ENCODE assay signal across 1 cellular context in genomic region chr15:74369084-74369745, GRCh38.
A peak's percentile ranks its signal among the peaks of the same experiment; 100 is the strongest.
TF ChIP-seq lines count a peak whose summit lies in the region.

No MANE protein-coding gene starts in this region.

TF ChIP-seq in K562, 482 proteins besides CTCF, POLR2A, EP300 and RAD21 (continued from another document and continues in another):
- no peak for TF ChIP-seq RREB1 (CRISPR knock-in tag; IDR thresholded peaks at IDR 0.05)
- no peak for TF ChIP-seq SMARCA5 (IDR thresholded peaks at IDR 0.05)
- TF ChIP-seq MED1 (CRISPR knock-in tag; IDR thresholded peaks at IDR 0.05; ENCODE audit: borderline replicate concordance) = no peak
- TF ChIP-seq ZNF184 (CRISPR knock-in tag; IDR thresholded peaks at IDR 0.05) = no peak
- no peak for TF ChIP-seq ZNF232 (CRISPR knock-in tag; IDR thresholded peaks at IDR 0.05)
- no peak for TF ChIP-seq SP1 (CRISPR knock-in tag; IDR thresholded peaks at IDR 0.05)
- no peak for TF ChIP-seq BCL6 (CRISPR knock-in tag; IDR thresholded peaks at IDR 0.05)
- no peak for TF ChIP-seq ZNF274 (IDR thresholded peaks at IDR 0.05; ENCODE audit: borderline replicate concordance, low read depth, low read length)
- no peak for TF ChIP-seq HSF4 (CRISPR knock-in tag; IDR thresholded peaks at IDR 0.05; ENCODE audit: borderline replicate concordance)
- TF ChIP-seq TFE3 (CRISPR knock-in tag; IDR thresholded peaks at IDR 0.05) = no peak
- no peak for TF ChIP-seq ZNF511 (CRISPR knock-in tag; IDR thresholded peaks at IDR 0.05)
- no peak for TF ChIP-seq ZNF668 (CRISPR knock-in tag; IDR thresholded peaks at IDR 0.05)
- peak; percentile 91 for TF ChIP-seq ZNF584 (CRISPR knock-in tag; IDR thresholded peaks at IDR 0.05; ENCODE audit: low read depth)
- no peak for TF ChIP-seq PHB2 (IDR thresholded peaks at IDR 0.05; ENCODE audit: low read depth)
- no peak for TF ChIP-seq POLR2AphosphoS2 (IDR thresholded peaks at IDR 0.05; ENCODE audit: low read length)
- no peak for TF ChIP-seq ZFP30 (CRISPR knock-in tag; IDR thresholded peaks at IDR 0.05; ENCODE audit: borderline replicate concordance)
- no peak for TF ChIP-seq POLR3A (IDR thresholded peaks at IDR 0.05; ENCODE audit: borderline replicate concordance, extremely low read depth, insufficient read depth, insufficient read length)
- no peak for TF ChIP-seq NR2C2 (CRISPR knock-in tag; IDR thresholded peaks at IDR 0.05)
- peak; percentile 76; the same call in 1 of the 2 replicates for TF ChIP-seq NR2C2 (tag; IDR thresholded peaks at IDR 0.05)
- TF ChIP-seq TFAP4 (CRISPR knock-in tag; IDR thresholded peaks at IDR 0.05; ENCODE audit: borderline replicate concordance) = peak; percentile 15; the same call in 1 of the 2 replicates
- TF ChIP-seq ZNF395 (CRISPR knock-in tag; IDR thresholded peaks at IDR 0.05) = peak; percentile 44; the same call in 1 of the 2 replicates
- no peak for TF ChIP-seq GATAD2A (IDR thresholded peaks at IDR 0.05)
- TF ChIP-seq EHMT2 (IDR thresholded peaks at IDR 0.05) = no peak
- no peak for TF ChIP-seq ZBTB12 (CRISPR knock-in tag; IDR thresholded peaks at IDR 0.05)
- TF ChIP-seq ZNF41 (CRISPR knock-in tag; conservative IDR thresholded peaks at IDR 0.05) = no peak
- TF ChIP-seq MTA1 (IDR thresholded peaks at IDR 0.05; ENCODE audit: borderline replicate concordance) = no peak
- no peak for TF ChIP-seq GABPB1 (CRISPR knock-in tag; IDR thresholded peaks at IDR 0.05)
- 0 out of 2 replicates have a peak, but pooled peaks have one; percentile 12 for TF ChIP-seq ZNF589 (CRISPR knock-in tag; IDR thresholded peaks at IDR 0.05; ENCODE audit: low read depth)
- no peak for TF ChIP-seq SAFB2 (IDR thresholded peaks at IDR 0.05; ENCODE audit: borderline replicate concordance, low read depth, low read length, severe bottlenecking)
- TF ChIP-seq ELF4 (CRISPR knock-in tag; IDR thresholded peaks at IDR 0.05) = no peak
- TF ChIP-seq KAT8 (IDR thresholded peaks at IDR 0.05; ENCODE audit: low read depth) = no peak
- TF ChIP-seq GABPA (tag; conservative IDR thresholded peaks at IDR 0.05; ENCODE audit: low read depth) = peak; percentile 73
- TF ChIP-seq BACH1 (tag; IDR thresholded peaks at IDR 0.05) = no peak; the same call in 1 of the 2 replicates
- no peak for TF ChIP-seq ADNP (tag; IDR thresholded peaks at IDR 0.05)
- TF ChIP-seq POLR2G (IDR thresholded peaks at IDR 0.05; ENCODE audit: low read depth, low read length) = 0 out of 2 replicates have a peak, but pooled peaks have one; percentile 19
- no peak for TF ChIP-seq DACH1 (IDR thresholded peaks at IDR 0.05; ENCODE audit: partially characterized antibody)
- TF ChIP-seq CCNT2 (IDR thresholded peaks at IDR 0.05; ENCODE audit: borderline replicate concordance, extremely low read depth, insufficient read length, low read depth, low read length) = no peak
- no peak for TF ChIP-seq NR2C1 (IDR thresholded peaks at IDR 0.05)
- peak; percentile 47; the same call in 1 of the 2 replicates for TF ChIP-seq NR2C1 (tag; IDR thresholded peaks at IDR 0.05)
- TF ChIP-seq FOXP4 (CRISPR knock-in tag; IDR thresholded peaks at IDR 0.05; ENCODE audit: borderline replicate concordance) = no peak
- TF ChIP-seq HMBOX1 (IDR thresholded peaks at IDR 0.05) = no peak
- TF ChIP-seq EP400 (IDR thresholded peaks at IDR 0.05) = no peak
- no peak for TF ChIP-seq MIER1 (IDR thresholded peaks at IDR 0.05; ENCODE audit: low read depth)
- TF ChIP-seq ZNF263 (CRISPR knock-in tag; IDR thresholded peaks at IDR 0.05; ENCODE audit: borderline replicate concordance) = no peak
- 0 out of 2 replicates have a peak, but pooled peaks have one; percentile 29 for TF ChIP-seq TCF3 (CRISPR knock-in tag; IDR thresholded peaks at IDR 0.05)
- 0 out of 4 replicates have a peak, but pooled peaks of 1 of the 2 experiments have one; percentile 28 for TF ChIP-seq RCOR1 (IDR thresholded peaks at IDR 0.05; ENCODE audit: borderline replicate concordance in 1 of 2, low read depth in 2 of 2, low read length in 2 of 2)
- TF ChIP-seq CBX8 (IDR thresholded peaks at IDR 0.05; ENCODE audit: borderline replicate concordance, extremely low read depth, low read depth, low read length, poor library complexity, severe bottlenecking) = no peak
- TF ChIP-seq ETV5 (CRISPR knock-in tag; IDR thresholded peaks at IDR 0.05; ENCODE audit: low read depth) = no peak
- peak; percentile 83 for TF ChIP-seq ATF3 (IDR thresholded peaks at IDR 0.05)
- no peak for TF ChIP-seq ATF3 (CRISPR knock-in tag; conservative IDR thresholded peaks at IDR 0.05)
- TF ChIP-seq NFATC3 (IDR thresholded peaks at IDR 0.05) = no peak
- TF ChIP-seq STAT5A (IDR thresholded peaks at IDR 0.05; ENCODE audit: borderline replicate concordance, low read length) = no peak
- TF ChIP-seq ATF1 (CRISPR knock-in tag; IDR thresholded peaks at IDR 0.05) = no peak
- peak; percentile 48; the same call in 1 of the 2 replicates for TF ChIP-seq ATF1 (tag; IDR thresholded peaks at IDR 0.05)
- no peak for TF ChIP-seq ZKSCAN1 (IDR thresholded peaks at IDR 0.05; ENCODE audit: low read depth, low read length)
- TF ChIP-seq COPS2 (conservative IDR thresholded peaks at IDR 0.05) = no peak
- 0 out of 2 replicates have a peak, but pooled peaks have one; percentile 35 for TF ChIP-seq CREM (IDR thresholded peaks at IDR 0.05; ENCODE audit: low read depth)
- no peak for TF ChIP-seq ZNF707 (CRISPR knock-in tag; conservative IDR thresholded peaks at IDR 0.05)
- TF ChIP-seq FOXK2 (conservative IDR thresholded peaks at IDR 0.05 in 1 of 2, IDR thresholded peaks at IDR 0.05 in 1 of 2; ENCODE audit: low read depth in 2 of 2) = no peak
- TF ChIP-seq CEBPB (tag; IDR thresholded peaks at IDR 0.05) = peak; percentile 80
- TF ChIP-seq ESRRA (IDR thresholded peaks at IDR 0.05; ENCODE audit: borderline replicate concordance, low read depth) = peak; percentile 95
- no peak for TF ChIP-seq NR2F6 (CRISPR knock-in tag; IDR thresholded peaks at IDR 0.05)
- peak; percentile 33; the same call in 1 of the 2 replicates for TF ChIP-seq RBFOX2 (IDR thresholded peaks at IDR 0.05; ENCODE audit: low read depth, low read length)
